In the genomic region with DNA sequence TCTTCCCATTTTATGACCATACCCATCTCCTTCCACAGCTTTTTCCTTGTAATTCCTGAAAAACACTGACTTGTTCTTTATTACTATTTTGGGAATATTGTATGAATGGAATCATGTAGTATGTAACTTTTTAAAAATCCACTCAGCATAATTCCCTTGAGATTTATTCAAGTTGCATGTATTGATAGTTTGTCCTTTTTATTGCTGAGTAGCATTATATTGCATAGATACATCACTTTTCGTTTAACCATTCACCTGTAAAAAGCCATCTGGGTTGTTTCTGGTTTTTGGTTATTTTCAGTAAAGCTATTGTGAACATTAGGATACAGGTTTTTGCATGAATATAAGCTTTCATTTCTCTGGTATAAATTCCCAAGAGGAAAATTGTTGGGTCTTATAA, we compare ENCODE assay signal across 1 cellular context.
TF ChIP-seq lines count a peak whose summit lies in the region.

No MANE protein-coding gene starts in this region.

TF ChIP-seq in K562, 482 proteins besides CTCF, POLR2A, EP300 and RAD21 (continued from another document):
- TF ChIP-seq, protein P1, sequence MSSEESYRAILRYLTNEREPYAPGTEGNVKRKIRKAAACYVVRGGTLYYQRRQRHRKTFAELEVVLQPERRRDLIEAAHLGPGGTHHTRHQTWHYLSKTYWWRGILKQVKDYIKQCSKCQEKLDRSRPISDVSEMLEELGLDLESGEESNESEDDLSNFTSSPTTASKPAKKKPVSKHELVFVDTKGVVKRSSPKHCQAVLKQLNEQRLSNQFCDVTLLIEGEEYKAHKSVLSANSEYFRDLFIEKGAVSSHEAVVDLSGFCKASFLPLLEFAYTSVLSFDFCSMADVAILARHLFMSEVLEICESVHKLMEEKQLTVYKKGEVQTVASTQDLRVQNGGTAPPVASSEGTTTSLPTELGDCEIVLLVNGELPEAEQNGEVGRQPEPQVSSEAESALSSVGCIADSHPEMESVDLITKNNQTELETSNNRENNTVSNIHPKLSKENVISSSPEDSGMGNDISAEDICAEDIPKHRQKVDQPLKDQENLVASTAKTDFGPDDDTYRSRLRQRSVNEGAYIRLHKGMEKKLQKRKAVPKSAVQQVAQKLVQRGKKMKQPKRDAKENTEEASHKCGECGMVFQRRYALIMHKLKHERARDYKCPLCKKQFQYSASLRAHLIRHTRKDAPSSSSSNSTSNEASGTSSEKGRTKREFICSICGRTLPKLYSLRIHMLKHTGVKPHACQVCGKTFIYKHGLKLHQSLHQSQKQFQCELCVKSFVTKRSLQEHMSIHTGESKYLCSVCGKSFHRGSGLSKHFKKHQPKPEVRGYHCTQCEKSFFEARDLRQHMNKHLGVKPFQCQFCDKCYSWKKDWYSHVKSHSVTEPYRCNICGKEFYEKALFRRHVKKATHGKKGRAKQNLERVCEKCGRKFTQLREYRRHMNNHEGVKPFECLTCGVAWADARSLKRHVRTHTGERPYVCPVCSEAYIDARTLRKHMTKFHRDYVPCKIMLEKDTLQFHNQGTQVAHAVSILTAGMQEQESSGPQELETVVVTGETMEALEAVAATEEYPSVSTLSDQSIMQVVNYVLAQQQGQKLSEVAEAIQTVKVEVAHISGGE (CRISPR knock-in tag; IDR thresholded peaks at IDR 0.05) = no peak
- TF ChIP-seq MAFF (IDR thresholded peaks at IDR 0.05; ENCODE audit: low read length) (peak; percentile 51; the same call in 1 of the 2 replicates), ZNF347 (CRISPR knock-in tag; IDR thresholded peaks at IDR 0.05; ENCODE audit: low read depth) (no peak), PTBP1 (IDR thresholded peaks at IDR 0.05; ENCODE audit: low read depth, low read length) (no peak), ZNF280A (IDR thresholded peaks at IDR 0.05; ENCODE audit: low read depth, partially characterized antibody) (no peak), ZFPM2 (CRISPR knock-in tag; IDR thresholded peaks at IDR 0.05) (no peak), C11orf30 (IDR thresholded peaks at IDR 0.05; ENCODE audit: low read depth) (peak; percentile 74), DNMT1 (IDR thresholded peaks at IDR 0.05) (no peak), ZNF316 (IDR thresholded peaks at IDR 0.05) (peak; percentile 89; the same call in 1 of the 2 replicates), BDP1 (IDR thresholded peaks at IDR 0.05; ENCODE audit: insufficient read depth, insufficient read length) (no peak), FOXJ3 (CRISPR knock-in tag; IDR thresholded peaks at IDR 0.05) (no peak), MAFK (IDR thresholded peaks at IDR 0.05; ENCODE audit: low read length) (peak; percentile 22; the same call in 1 of the 2 replicates), MAFG (tag; conservative IDR thresholded peaks at IDR 0.05) (peak; percentile 79)
